ENCODE assay signal across 8 cellular contexts in genomic region chr2:33477473-33478468, GRCh38. TPM values are rescaled to one million over a fixed set of nuclear protein-coding genes. Genes with fewer than 3 reads are reported as not detected.
DNase-seq lines count a peak whose midpoint lies in the region; ATAC-seq and TF ChIP-seq lines count a peak whose summit lies in the region.

No MANE protein-coding gene starts in this region.

- no peaks in the 10 kb centered on the region for H3K36me3 Mint-ChIP-seq in activated CD8-positive, alpha-beta T cell treated with anti-CD3 and anti-CD28 coated beads, Interleukin-2, amount 10 ng/mL, durations not matched to agents 7 days and 5 days (ENCODE audit: low read depth)
- H3K36me3 Mint-ChIP-seq in glutamatergic neuron (ENCODE audit: unreplicated experiment), result peaks cover 5% of the 10 kb centered on the region

- H3K4me3 Mint-ChIP-seq in activated CD8-positive, alpha-beta T cell treated with anti-CD3 and anti-CD28 coated beads, Interleukin-2, amount 10 ng/mL, durations not matched to agents 7 days and 5 days, result peak overlapping the region; percentile 80
- no peak overlapping the region for H3K4me3 Mint-ChIP-seq in glutamatergic neuron (ENCODE audit: unreplicated experiment)

- POLR2A ChIA-PET in activated CD8-positive, alpha-beta T cell treated with anti-CD3 and anti-CD28 coated beads, Interleukin-2, amount 10 ng/mL, durations not matched to agents 7 days and 5 days (lab: Charles Lee), result interaction anchor here (1.1 to 3.2 kb wide), 3 partner anchors 11 to 121 kb away, joined by 3 to 27 read pairs (median 11); partner anchors contain the start of gene FAM98A

- H3K9me3 Mint-ChIP-seq in activated CD8-positive, alpha-beta T cell treated with anti-CD3 and anti-CD28 coated beads, Interleukin-2, amount 10 ng/mL, durations not matched to agents 7 days and 5 days (ENCODE audit: insufficient read depth), result no peaks in the 10 kb centered on the region
- H3K9me3 Mint-ChIP-seq in glutamatergic neuron (ENCODE audit: unreplicated experiment), result peaks cover 5% of the 10 kb centered on the region

- peak; percentile 27 for ATAC-seq in HG03159 (IDR thresholded peaks at IDR 0.05; ENCODE audit: unreplicated experiment)
- no peak for ATAC-seq in activated CD8-positive, alpha-beta T cell treated with anti-CD3 and anti-CD28 coated beads, Interleukin-2, amount 10 ng/mL, durations not matched to agents 7 days and 5 days

- no peak for TF ChIP-seq CTCF in glutamatergic neuron (IDR thresholded peaks at IDR 0.05; ENCODE audit: partially characterized antibody, unreplicated experiment)

- CTCF ChIA-PET in activated CD8-positive, alpha-beta T cell treated with anti-CD3 and anti-CD28 coated beads, Interleukin-2, amount 10 ng/mL, durations not matched to agents 7 days and 5 days (lab: Charles Lee), result interaction anchor here (0.9 to 3.0 kb wide), 7 partner anchors 12 to 121 kb away, joined by 3 to 69 read pairs (median 4); partner anchors contain the start of gene FAM98A

- peaks cover 22% of the 10 kb centered on the region for H3K4me1 Mint-ChIP-seq in activated CD8-positive, alpha-beta T cell treated with anti-CD3 and anti-CD28 coated beads, Interleukin-2, amount 10 ng/mL, durations not matched to agents 7 days and 5 days (ENCODE audit: low read depth)
- H3K4me1 Mint-ChIP-seq in glutamatergic neuron (ENCODE audit: low read depth, unreplicated experiment), result peaks cover 8% of the 10 kb centered on the region

- peak in 2 of 3 donors; percentile 10 to 12 for DNase-seq in stimulated activated CD4-positive, alpha-beta T cell treated with anti-CD3 and anti-CD28 coated beads, Interleukin-12 subunit alpha, Interleukin-12 subunit beta, amount 100 ng/mL, for 48 hours (ENCODE audit: low read depth in 2 of 3, low spot score in 1 of 3)
- no peak for DNase-seq in stimulated activated CD4-positive, alpha-beta T cell treated with anti-CD3 and anti-CD28 coated beads, Interleukin-12 subunit alpha, Interleukin-12 subunit beta, amount 100 ng/mL, for 4 hours
- no peak for DNase-seq in activated CD8-positive, alpha-beta T cell treated with anti-CD3 and anti-CD28 coated beads, Interleukin-2, amount 10 ng/mL, durations not matched to agents 7 days and 5 days
- DNase-seq in hippocampal formation (lab: John Stamatoyannopoulos, UW), result peak; percentile 41 to 62
- DNase-seq in stimulated activated CD4-positive, alpha-beta T cell treated with anti-CD3 and anti-CD28 coated beads, Interleukin-4, amount 100 ng/mL, for 1 hour, result peak; percentile 11
- no peak for DNase-seq in NCI-H1092 treated with DMSO at 0.1 percent for 48 hours (lab: John Stamatoyannopoulos, UW)
- no peak for DNase-seq in glutamatergic neuron

- H3K27me3 Mint-ChIP-seq in activated CD8-positive, alpha-beta T cell treated with anti-CD3 and anti-CD28 coated beads, Interleukin-2, amount 10 ng/mL, durations not matched to agents 7 days and 5 days (ENCODE audit: low read depth), result no peaks in the 10 kb centered on the region
- H3K27me3 Mint-ChIP-seq in glutamatergic neuron (ENCODE audit: unreplicated experiment), result no peaks in the 10 kb centered on the region

- H3K27ac Mint-ChIP-seq in activated CD8-positive, alpha-beta T cell treated with anti-CD3 and anti-CD28 coated beads, Interleukin-2, amount 10 ng/mL, durations not matched to agents 7 days and 5 days, result peak overlapping the region; percentile 73
- H3K27ac Mint-ChIP-seq in glutamatergic neuron (ENCODE audit: unreplicated experiment), result no peak overlapping the region

RNA-seq across cellular contexts. Expression of gene RASGRP3, which starts 1.3 kb away (rescaled TPM):
- total RNA-seq in activated CD8-positive, alpha-beta T cell treated with anti-CD3 and anti-CD28 coated beads, Interleukin-2, amount 10 ng/mL, durations not matched to agents 7 days and 5 days, result 1 to 10 TPM; 3.7 to 4.0 TPM
- not detected for total RNA-seq in glutamatergic neuron (ENCODE audit: unreplicated experiment)

Comparison
In these comparisons a context has a peak if more than half of its experiments do, and no peak if none do; other contexts are left out.
1. DNase-seq: peak in stimulated activated CD4-positive, alpha-beta T cell treated with anti-CD3 and anti-CD28 coated beads, Interleukin-12 subunit alpha, Interleukin-12 subunit beta, amount 100 ng/mL, for 48 hours (2 of 3), hippocampal formation (2 of 2) and stimulated activated CD4-positive, alpha-beta T cell treated with anti-CD3 and anti-CD28 coated beads, Interleukin-4, amount 100 ng/mL, for 1 hour (single experiment); none in stimulated activated CD4-positive, alpha-beta T cell treated with anti-CD3 and anti-CD28 coated beads, Interleukin-12 subunit alpha, Interleukin-12 subunit beta, amount 100 ng/mL, for 4 hours (single experiment), activated CD8-positive, alpha-beta T cell treated with anti-CD3 and anti-CD28 coated beads, Interleukin-2, amount 10 ng/mL, durations not matched to agents 7 days and 5 days (single experiment), NCI-H1092 treated with DMSO at 0.1 percent for 48 hours (single experiment) and glutamatergic neuron (single experiment).